In the genomic region with DNA sequence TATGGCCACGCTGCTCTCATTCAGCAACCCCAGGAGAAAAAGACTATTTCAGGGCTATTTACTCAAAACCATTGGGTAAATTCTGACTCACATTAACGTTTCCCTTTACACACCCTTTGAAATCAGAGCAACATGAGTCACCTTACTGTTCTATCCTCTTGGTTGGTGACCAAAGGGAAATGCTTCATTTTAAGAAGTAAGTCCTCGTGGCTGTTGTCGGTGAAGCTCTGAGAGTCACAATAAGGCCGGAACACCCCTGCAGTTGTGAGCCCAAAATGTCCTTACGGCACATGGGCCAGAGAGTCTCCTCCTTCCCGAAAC, we compare ENCODE assay signal across 10 cellular contexts. TPM values are rescaled to one million over a fixed set of nuclear protein-coding genes. Genes with fewer than 3 reads are reported as not detected.
DNase-seq lines count a peak whose midpoint lies in the region; ATAC-seq and TF ChIP-seq lines count a peak whose summit lies in the region.
"Had no signal": no experiment of that assay in that cellular context is flagged by ENCODE, and none has a peak within 500 bp of the region (broad histone marks: within the 10 kb centered on the region; RNA-seq: fewer than 3 reads in every experiment).

No MANE protein-coding gene starts in this region.

- no peaks in the 10 kb centered on the region for H3K79me2 ChIP-seq in osteoblast (ENCODE audit: insufficient read depth, low read length)

- DNase-seq in DMS53 (lab: John Stamatoyannopoulos, UW) (peak; percentile 83), NOMO-1 treated with DMSO at 0.1 percent for 48 hours (lab: John Stamatoyannopoulos, UW; ENCODE audit: unreplicated experiment) (peak; percentile 93), osteoblast (ENCODE audit: insufficient read length, low spot score, missing footprints) (peak; percentile 96), cerebellum (ENCODE audit: low spot score) (no peak), ovary (no peak), cortex of kidney (lab: John Stamatoyannopoulos, UW) (no peak)
- DNase-seq: small intestine, testis had no signal

- H3K9me3 ChIP-seq in osteoblast (ENCODE audit: low read depth, low read length) = no peaks in the 10 kb centered on the region
- H3K9me3 ChIP-seq in ovary = no peaks in the 10 kb centered on the region
- H3K9me3 ChIP-seq: testis had no signal

- peak overlapping the region; percentile 7 for H3K27ac ChIP-seq in osteoblast (ENCODE audit: low read depth, low read length)
- H3K27ac ChIP-seq in ovary = no peak overlapping the region
- H3K27ac ChIP-seq: testis had no signal

- 77 to 79% (median 78%) methylated on average over 7 of the region's 7 CpGs for WGBS in ovary, 3 donors

- intact Hi-C loops in ovary (cut with DNase I) = no loop called here

- TF ChIP-seq EP300 in ovary (IDR thresholded peaks at IDR 0.05) = no peak

- H3K4me1 ChIP-seq in osteoblast (ENCODE audit: insufficient read depth, low read length) (peaks cover 11% of the 10 kb centered on the region), ovary (ENCODE audit: insufficient read depth) (no peaks in the 10 kb centered on the region)

- H4K20me1 ChIP-seq in osteoblast (ENCODE audit: insufficient read depth, low read length) = no peaks in the 10 kb centered on the region

- peak overlapping the region; percentile 62 for H2AFZ ChIP-seq in osteoblast (ENCODE audit: low read length)

- no peak overlapping the region for H3K4me3 ChIP-seq in osteoblast (ENCODE audit: insufficient read depth, low read length)
- H3K4me3 ChIP-seq in ovary = no peak overlapping the region
- H3K4me3 ChIP-seq: testis had no signal

- TF ChIP-seq CTCF in osteoblast (IDR thresholded peaks at IDR 0.05; ENCODE audit: extremely low read depth, low read depth, low read length) (no peak), ovary (IDR thresholded peaks at IDR 0.05) (no peak)

- no peaks in the 10 kb centered on the region for H3K36me3 ChIP-seq in osteoblast (ENCODE audit: insufficient read depth, low read length)
- H3K36me3 ChIP-seq in ovary = no peaks in the 10 kb centered on the region

- TF ChIP-seq POLR2A in ovary (IDR thresholded peaks at IDR 0.05) = no peak

- peaks cover 2% of the 10 kb centered on the region for H3K27me3 ChIP-seq in osteoblast (ENCODE audit: insufficient read depth, low read length)
- H3K27me3 ChIP-seq in ovary = no peaks in the 10 kb centered on the region
- H3K27me3 ChIP-seq: testis had no signal

- H3K4me2 ChIP-seq in osteoblast (ENCODE audit: insufficient read depth, low read length) = peak overlapping the region; percentile 7

- ATAC-seq in esophagus mucosa (peak; percentile 97), HG02938 (IDR thresholded peaks at IDR 0.05; ENCODE audit: unreplicated experiment) (no peak)

RNA-seq across cellular contexts. Expression of a gene that starts 56.3 kb away (rescaled TPM):
- total RNA-seq in esophagus mucosa (16.0 TPM), osteoblast (5.0 and 5.1 TPM in 2 replicates), cerebellum (29.6 TPM), ovary (100 to 1,000 TPM in 2 of 7 donors, 10 to 100 TPM in 5; 22.5 to 124 (median 43.5) TPM)
- polyA plus RNA-seq in ovary = 10 to 100 TPM; 31.4 to 45.8 TPM

Comparison
In these comparisons a context has a peak if more than half of its experiments do, and no peak if none do; other contexts are left out.
1. DNase-seq: peak in DMS53 (single experiment), NOMO-1 treated with DMSO at 0.1 percent for 48 hours (single experiment) and osteoblast (single experiment); none in cerebellum (single experiment), ovary (0 of 5) and cortex of kidney (single experiment).